8 cellular contexts compared by ENCODE assay signal in genomic region chr1:1019122-1019999, GRCh38. TPM values are rescaled to one million over a fixed set of nuclear protein-coding genes. Genes with fewer than 3 reads are reported as not detected.
A peak's percentile ranks its signal among the peaks of the same experiment; 100 is the strongest.
DNase-seq lines count a peak whose midpoint lies in the region; ATAC-seq and TF ChIP-seq lines count a peak whose summit lies in the region.

No MANE protein-coding gene starts in this region.

- peak; percentile 45 for TF ChIP-seq CTCF in liver (IDR thresholded peaks at IDR 0.05; ENCODE audit: low read depth, low read length, missing input control)

- H3K27ac ChIP-seq in cingulate gyrus (ENCODE audit: low read depth, low read length) (peak overlapping the region; percentile 49), liver (ENCODE audit: low read depth in 1 of 2, low read length in 2 of 2) (peak overlapping the region; percentile 31 to 35)

- DNase-seq in SIG-M5 treated with dmso at 0.1 percent for 504 hours (lab: John Stamatoyannopoulos, UW; ENCODE audit: unreplicated experiment) (peak; percentile 66), SIG-M5 (lab: John Stamatoyannopoulos, UW) (no peak), NCI-H2171 (lab: John Stamatoyannopoulos, UW) (peak; percentile 77)
- DNase-seq in activated CD4-positive, alpha-beta T cell treated with anti-CD3 and anti-CD28 coated beads for 1 hour: peak; percentile 73
- peak; percentile 79 for DNase-seq in stimulated activated CD4-positive, alpha-beta T cell treated with anti-CD3 and anti-CD28 coated beads, Interleukin-4, amount 100 ng/mL, for 24 hours

- WGBS in liver: 3% methylated on average over 80 of the region's 91 CpGs

- H3K9me3 ChIP-seq in liver (ENCODE audit: control insufficient read depth in 4 of 4, low read length in 3 of 4): no peaks in the 10 kb centered on the region

- peaks cover 4 to 13% (median 7%) of the 10 kb centered on the region in 4 donors for H3K4me1 ChIP-seq in liver (ENCODE audit: control insufficient read depth in 4 of 4, insufficient read depth in 4 of 4, low read length in 3 of 4)

- no peaks in the 10 kb centered on the region for H3K36me3 ChIP-seq in liver (ENCODE audit: control insufficient read depth in 4 of 4, insufficient read depth in 3 of 4, low read depth in 1 of 4, low read length in 3 of 4)

- H3K27me3 ChIP-seq in liver (ENCODE audit: control insufficient read depth in 4 of 4, insufficient read depth in 4 of 4, low read length in 3 of 4): no peaks in the 10 kb centered on the region

- no peak overlapping the region for H3K9ac ChIP-seq in liver (ENCODE audit: low read depth in 1 of 2, low read length in 2 of 2)

- H3K4me3 ChIP-seq in liver (ENCODE audit: low read depth in 1 of 3, low read length in 3 of 3): peak overlapping the region in 1 of 3 donors; percentile 91

- peak; percentile 66 for ATAC-seq in HG02840 (IDR thresholded peaks at IDR 0.05; ENCODE audit: low FRiP score, unreplicated experiment)

- peak in 1 of 2 donors; percentile 11 for TF ChIP-seq RAD21 in liver (IDR thresholded peaks at IDR 0.05)

TF ChIP-seq in liver, 16 proteins besides CTCF, POLR2A, EP300 and RAD21:
- TF ChIP-seq HNF4A (conservative IDR thresholded peaks at IDR 0.05) (no peak), FOXA2 (IDR thresholded peaks at IDR 0.05) (no peak), GABPA (IDR thresholded peaks at IDR 0.05 in 1 of 2, conservative IDR thresholded peaks at IDR 0.05 in 1 of 2) (no peak), FOXA1 (IDR thresholded peaks at IDR 0.05) (no peak), EGR1 (IDR thresholded peaks at IDR 0.05; ENCODE audit: low read depth in 2 of 2) (no peak), TAF1 (conservative IDR thresholded peaks at IDR 0.05) (no peak), RXRA (IDR thresholded peaks at IDR 0.05) (no peak), MAX (IDR thresholded peaks at IDR 0.05) (no peak), JUND (IDR thresholded peaks at IDR 0.05) (no peak), HNF4G (IDR thresholded peaks at IDR 0.05) (no peak), YY1 (IDR thresholded peaks at IDR 0.05) (no peak), ATF3 (IDR thresholded peaks at IDR 0.05) (no peak), ZBTB33 (IDR thresholded peaks at IDR 0.05) (no peak), NR2F2 (IDR thresholded peaks at IDR 0.05) (no peak)
TF ChIP-seq in liver: peak in this region for 0.

RNA-seq across cellular contexts. Expression of gene AGRN, which starts 0.6 kb away (rescaled TPM):
- 10 to 100 TPM; 15.7 to 22.4 TPM for total RNA-seq in liver
- polyA plus RNA-seq in liver: 10 to 100 TPM in 1 of 2 donors, 1 to 10 TPM in 1; 1.8 to 18.1 TPM

RNA-seq across cellular contexts. Expression of gene ISG15, which starts 6.1 kb away (rescaled TPM):
- total RNA-seq in liver: 10 to 100 TPM in 1 of 2 donors, 1 to 10 TPM in 1; 9.3 to 30.1 TPM
- polyA plus RNA-seq in liver: 10 to 100 TPM; 82.8 to 89.4 TPM

RNA-seq across cellular contexts. Expression of gene HES4, which starts 19.5 kb away (rescaled TPM):
- total RNA-seq in liver: 1 to 10 TPM in 1 of 2 donors, under 1 TPM in 1; 0.93 to 1.7 TPM
- polyA plus RNA-seq in liver: 1 to 10 TPM; 1.7 to 1.9 TPM

RNA-seq across cellular contexts. Expression of gene PERM1, which starts 37.5 kb away (rescaled TPM):
- total RNA-seq in liver: under 1 TPM in 1 of 2 donors, not detected in 1; under 0.01 TPM
- under 1 TPM in 1 of 2 donors, not detected in 1; 0.06 TPM for polyA plus RNA-seq in liver

RNA-seq across cellular contexts. Expression of gene PLEKHN1, which starts 53.1 kb away (rescaled TPM):
- total RNA-seq in liver: under 1 TPM in 1 of 2 donors, not detected in 1; 0.17 TPM
- under 1 TPM in 1 of 2 donors, not detected in 1; 0.18 TPM for polyA plus RNA-seq in liver
